In genomic region chr17:64025732-64026294, GRCh38 we compare ENCODE assay signal across 1 cellular context.
TF ChIP-seq lines count a peak whose summit lies in the region.

No MANE protein-coding gene starts in this region.

TF ChIP-seq in K562, 482 proteins besides CTCF, POLR2A, EP300 and RAD21 (continued from another document and continues in another):
- no peak for TF ChIP-seq RBM25 (IDR thresholded peaks at IDR 0.05; ENCODE audit: low read depth, low read length, severe bottlenecking)
- TF ChIP-seq HMG20A (CRISPR knock-in tag; conservative IDR thresholded peaks at IDR 0.05): no peak
- TF ChIP-seq ESRRB (CRISPR knock-in tag; IDR thresholded peaks at IDR 0.05; ENCODE audit: borderline replicate concordance): no peak
- no peak for TF ChIP-seq TCF7 (IDR thresholded peaks at IDR 0.05; ENCODE audit: borderline replicate concordance)
- no peak for TF ChIP-seq MTF1 (CRISPR knock-in tag; IDR thresholded peaks at IDR 0.05; ENCODE audit: borderline replicate concordance)
- TF ChIP-seq SREBF1 (IDR thresholded peaks at IDR 0.05; ENCODE audit: borderline replicate concordance, low read depth, low read length): no peak
- no peak for TF ChIP-seq ID3 (CRISPR knock-in tag; IDR thresholded peaks at IDR 0.05)
- no peak for TF ChIP-seq ID3 (tag; IDR thresholded peaks at IDR 0.05)
- TF ChIP-seq NFATC3 (IDR thresholded peaks at IDR 0.05): no peak
- TF ChIP-seq ZNF76 (CRISPR knock-in tag; IDR thresholded peaks at IDR 0.05; ENCODE audit: borderline replicate concordance): no peak
- TF ChIP-seq ETS2 (tag; IDR thresholded peaks at IDR 0.05; ENCODE audit: borderline replicate concordance, poor library complexity, severe bottlenecking): no peak
- TF ChIP-seq SRSF3 (IDR thresholded peaks at IDR 0.05; ENCODE audit: insufficient read depth, low read length): no peak
- no peak for TF ChIP-seq ZNF707 (CRISPR knock-in tag; conservative IDR thresholded peaks at IDR 0.05)
- no peak for TF ChIP-seq ZKSCAN8 (CRISPR knock-in tag; IDR thresholded peaks at IDR 0.05)
- TF ChIP-seq NR1H2 (CRISPR knock-in tag; IDR thresholded peaks at IDR 0.05): no peak
- TF ChIP-seq RFX5 (IDR thresholded peaks at IDR 0.05; ENCODE audit: low read depth, low read length): no peak
- TF ChIP-seq SIX5 (IDR thresholded peaks at IDR 0.05; ENCODE audit: borderline replicate concordance in 1 of 2, insufficient read depth in 1 of 2, low read depth in 1 of 2, low read length in 2 of 2): no peak
- TF ChIP-seq MAX (CRISPR knock-in tag; IDR thresholded peaks at IDR 0.05): peak; percentile 46
- no peak for TF ChIP-seq ARID4B (CRISPR knock-in tag; IDR thresholded peaks at IDR 0.05)
- TF ChIP-seq L3MBTL2 (IDR thresholded peaks at IDR 0.05): peak; percentile 78
- TF ChIP-seq ZMIZ1 (IDR thresholded peaks at IDR 0.05; ENCODE audit: low read depth in 2 of 2, low read length in 2 of 2): no peak
- TF ChIP-seq SPI1 (IDR thresholded peaks at IDR 0.05; ENCODE audit: borderline replicate concordance, low read depth, low read length): no peak
- peak; percentile 70 to 76; a peak in 2 of 4 replicates for TF ChIP-seq MNT (conservative IDR thresholded peaks at IDR 0.05)
- no peak for TF ChIP-seq ZNF232 (CRISPR knock-in tag; IDR thresholded peaks at IDR 0.05)
- no peak for TF ChIP-seq SIRT6 (IDR thresholded peaks at IDR 0.05; ENCODE audit: low read depth, low read length)
- TF ChIP-seq ZNF699 (CRISPR knock-in tag; IDR thresholded peaks at IDR 0.05; ENCODE audit: insufficient replicate concordance): no peak
- 0 out of 2 replicates have a peak, but pooled peaks have one; percentile 54 for TF ChIP-seq KLF16 (IDR thresholded peaks at IDR 0.05)
- TF ChIP-seq CBX1 (IDR thresholded peaks at IDR 0.05; ENCODE audit: low read depth): no peak
- TF ChIP-seq GTF2B (IDR thresholded peaks at IDR 0.05; ENCODE audit: extremely low read depth, insufficient read length): no peak
- no peak for TF ChIP-seq ZNF766 (CRISPR knock-in tag; conservative IDR thresholded peaks at IDR 0.05)
- no peak for TF ChIP-seq HDGF (IDR thresholded peaks at IDR 0.05)
- TF ChIP-seq BRD4 (IDR thresholded peaks at IDR 0.05): no peak
- peak; percentile 68; the same call in 1 of the 2 replicates for TF ChIP-seq ZNF740 (CRISPR knock-in tag; IDR thresholded peaks at IDR 0.05)
- TF ChIP-seq ZNF740 (tag; IDR thresholded peaks at IDR 0.05): no peak
- TF ChIP-seq SRSF7 (optimal IDR thresholded peaks at IDR 0.05; ENCODE audit: low read depth, low read length): no peak
- TF ChIP-seq RB1 (IDR thresholded peaks at IDR 0.05; ENCODE audit: low read depth): peak; percentile 88
- no peak for TF ChIP-seq RNF2 (IDR thresholded peaks at IDR 0.05)
- no peak for TF ChIP-seq ATF1 (CRISPR knock-in tag; IDR thresholded peaks at IDR 0.05)
- peak; percentile 78 for TF ChIP-seq ATF1 (tag; IDR thresholded peaks at IDR 0.05)
- no peak for TF ChIP-seq OTX1 (CRISPR knock-in tag; IDR thresholded peaks at IDR 0.05)
- TF ChIP-seq HMG20B (CRISPR knock-in tag; IDR thresholded peaks at IDR 0.05): no peak
- no peak for TF ChIP-seq RBM17 (IDR thresholded peaks at IDR 0.05; ENCODE audit: borderline replicate concordance, low read depth, low read length)
- no peak for TF ChIP-seq ZNF124 (CRISPR knock-in tag; IDR thresholded peaks at IDR 0.05)
- TF ChIP-seq PHF20 (IDR thresholded peaks at IDR 0.05; ENCODE audit: partially characterized antibody): no peak
- TF ChIP-seq TAF1 (IDR thresholded peaks at IDR 0.05; ENCODE audit: control insufficient read depth, extremely low read depth, insufficient read depth, low read length, severe bottlenecking): no peak
- no peak for TF ChIP-seq DACH1 (IDR thresholded peaks at IDR 0.05; ENCODE audit: partially characterized antibody)
- TF ChIP-seq STAG1 (CRISPR knock-in tag; IDR thresholded peaks at IDR 0.05; ENCODE audit: borderline replicate concordance): no peak; the same call in 1 of the 2 replicates
- no peak for TF ChIP-seq CCAR2 (IDR thresholded peaks at IDR 0.05; ENCODE audit: low read depth, low read length)
- peak in 1 of 2 experiments; percentile 88; a peak in 2 of 4 replicates for TF ChIP-seq RCOR1 (IDR thresholded peaks at IDR 0.05; ENCODE audit: borderline replicate concordance in 1 of 2, low read depth in 2 of 2, low read length in 2 of 2)
- TF ChIP-seq MEIS2 (IDR thresholded peaks at IDR 0.05; ENCODE audit: partially characterized antibody): peak; percentile 50
- no peak for TF ChIP-seq ZNF133 (CRISPR knock-in tag; IDR thresholded peaks at IDR 0.05)
- no peak for TF ChIP-seq CUX1 (CRISPR knock-in tag; IDR thresholded peaks at IDR 0.05)
